ENCODE assay signal across 37 cellular contexts in genomic region chr10:80917636-80918035, GRCh38.
"Had no signal": no experiment of that assay in that cellular context is flagged by ENCODE, and none has a peak within 500 bp of the region (broad histone marks: within the 10 kb centered on the region; RNA-seq: fewer than 3 reads in every experiment).

No MANE protein-coding gene starts in this region.

- H3K36me3 ChIP-seq: ascending aorta, cardiac muscle cell, WERI-Rb-1 had no signal

- H2AFZ ChIP-seq: PC-9 had no signal

- H3K27me3 ChIP-seq: ascending aorta, cardiac muscle cell had no signal

- H3K4me2 ChIP-seq: PC-9 had no signal

- H3K9me3 Mint-ChIP-seq: activated CD4-positive, alpha-beta T cell treated with anti-CD3 and anti-CD28 coated beads, Interleukin-2, amount 10 ng/mL, durations not matched to agents 7 days and 5 days; activated naive CD4-positive, alpha-beta T cell treated with anti-CD3 and anti-CD28 coated beads, Interleukin-2, amount 50 U/mL, for 24 hours; activated naive CD8-positive, alpha-beta T cell treated with anti-CD3 and anti-CD28 coated beads, Interleukin-2, amount 10 ng/mL, durations not matched to agents 7 days and 5 days; activated T-cell treated with anti-CD3 and anti-CD28 coated beads, Interleukin-2, amount 50 U/mL, for 24 hours; activated T-helper 2 cell treated with anti-CD3 and anti-CD28 coated beads, Interferon-gamma antibody, Interleukin-2, Interleukin-4, amounts not matched to agents 10 μg/mL and 5 μg/mL and 100 μg/mL, durations not matched to agents 14 hours and 24 hours and 36 hours; central memory CD8-positive, alpha-beta T cell; IgD-negative memory B cell had no signal

- H3K36me3 Mint-ChIP-seq: activated naive CD4-positive, alpha-beta T cell treated with anti-CD3 and anti-CD28 coated beads, Interleukin-2, amount 50 U/mL, for 24 hours; activated naive CD8-positive, alpha-beta T cell treated with anti-CD3 and anti-CD28 coated beads, Interleukin-2, amount 10 ng/mL, durations not matched to agents 7 days and 5 days; IgD-negative memory B cell had no signal

- H3K4me1 Mint-ChIP-seq: activated CD4-positive, alpha-beta T cell treated with anti-CD3 and anti-CD28 coated beads for 36 hours; activated CD4-positive, alpha-beta T cell treated with anti-CD3 and anti-CD28 coated beads, Interleukin-2, amount 10 ng/mL, durations not matched to agents 7 days and 5 days; activated naive CD4-positive, alpha-beta T cell treated with anti-CD3 and anti-CD28 coated beads, Interleukin-2, amount 50 U/mL, for 24 hours; activated naive CD8-positive, alpha-beta T cell treated with anti-CD3 and anti-CD28 coated beads, Interleukin-2, amount 10 ng/mL, durations not matched to agents 7 days and 5 days; central memory CD8-positive, alpha-beta T cell; IgD-negative memory B cell had no signal

- H3K27ac Mint-ChIP-seq: activated CD4-positive, alpha-beta T cell treated with anti-CD3 and anti-CD28 coated beads for 36 hours; activated CD4-positive, alpha-beta T cell treated with anti-CD3 and anti-CD28 coated beads, Interleukin-2, amount 10 ng/mL, durations not matched to agents 7 days and 5 days; activated CD8-positive, alpha-beta T cell treated with anti-CD3 and anti-CD28 coated beads, Interleukin-2, amount 10 ng/mL, durations not matched to agents 7 days and 5 days; activated naive CD4-positive, alpha-beta T cell treated with anti-CD3 and anti-CD28 coated beads, Interleukin-2, amount 50 U/mL, for 24 hours; activated naive CD8-positive, alpha-beta T cell treated with anti-CD3 and anti-CD28 coated beads, Interleukin-2, amount 10 ng/mL, durations not matched to agents 7 days and 5 days; activated T-cell treated with anti-CD3 and anti-CD28 coated beads, Interleukin-2, amount 50 U/mL, for 24 hours; activated T-helper 2 cell treated with anti-CD3 and anti-CD28 coated beads, Interferon-gamma antibody, Interleukin-2, Interleukin-4, amounts not matched to agents 10 μg/mL and 5 μg/mL and 100 μg/mL, durations not matched to agents 14 hours and 24 hours and 36 hours; IgD-negative memory B cell had no signal

- ATAC-seq: activated CD4-positive, alpha-beta T cell treated with anti-CD3 and anti-CD28 coated beads for 36 hours; activated CD4-positive, CD25-positive, alpha-beta regulatory T cell treated with anti-CD3 and anti-CD28 coated beads, Interleukin-2, amount 50 U/mL, for 24 hours; activated CD8-positive, alpha-beta T cell treated with anti-CD3 and anti-CD28 coated beads, Interleukin-2, amount 10 ng/mL, durations not matched to agents 7 days and 5 days had no signal

- H3K4me3 Mint-ChIP-seq: activated CD4-positive, alpha-beta T cell treated with anti-CD3 and anti-CD28 coated beads for 36 hours; activated CD4-positive, alpha-beta T cell treated with anti-CD3 and anti-CD28 coated beads, Interleukin-2, amount 10 ng/mL, durations not matched to agents 7 days and 5 days; activated CD8-positive, alpha-beta T cell treated with anti-CD3 and anti-CD28 coated beads, Interleukin-2, amount 10 ng/mL, durations not matched to agents 7 days and 5 days; activated naive CD4-positive, alpha-beta T cell treated with anti-CD3 and anti-CD28 coated beads, Interleukin-2, amount 50 U/mL, for 24 hours; activated naive CD8-positive, alpha-beta T cell treated with anti-CD3 and anti-CD28 coated beads, Interleukin-2, amount 10 ng/mL, durations not matched to agents 7 days and 5 days; activated T-cell treated with anti-CD3 and anti-CD28 coated beads, Interleukin-2, amount 50 U/mL, for 24 hours; central memory CD8-positive, alpha-beta T cell; IgD-negative memory B cell had no signal

- H3K27me3 Mint-ChIP-seq: activated CD4-positive, alpha-beta T cell treated with anti-CD3 and anti-CD28 coated beads, Interleukin-2, amount 10 ng/mL, durations not matched to agents 7 days and 5 days had no signal

- H3K27ac ChIP-seq: ascending aorta, cardiac muscle cell, coronary artery, PC-9, WERI-Rb-1 had no signal

- H3K4me3 ChIP-seq: ascending aorta, cardiac muscle cell, coronary artery, PC-9 had no signal

- H3K4me1 ChIP-seq: ascending aorta had no signal

- FAIRE-seq: RCC 7860 had no signal

- H3K9me3 ChIP-seq: ascending aorta had no signal

- DNase-seq: activated CD4-positive, alpha-beta T cell treated with anti-CD3 and anti-CD28 coated beads for 36 hours; activated CD4-positive, alpha-beta T cell treated with anti-CD3 and anti-CD28 coated beads, Interleukin-2, amount 10 ng/mL, durations not matched to agents 7 days and 5 days; activated CD4-positive, alpha-beta T cell treated with anti-CD3 and anti-CD28 coated beads, Interleukin-2, amount 50 U/mL, for 48 hours; activated CD8-positive, alpha-beta T cell treated with anti-CD3 and anti-CD28 coated beads, Interleukin-2, amount 10 ng/mL, durations not matched to agents 7 days and 5 days; activated gamma-delta T cell; activated naive CD4-positive, alpha-beta T cell treated with Interleukin-2 at 50 U/mL for 16 hours; activated naive CD8-positive, alpha-beta T cell treated with anti-CD3 and anti-CD28 coated beads, Interleukin-2, amount 10 ng/mL, durations not matched to agents 7 days and 5 days; activated T-cell treated with anti-CD3 and anti-CD28 coated beads, Interleukin-2, amount 50 U/mL, for 24 hours; amygdala; Kasumi-1; KG1; MM.1S; MV-4-11; NCI-H1092; NCI-H1417 treated with DMSO at 0.1 percent for 48 hours; NCI-H187 treated with DMSO at 0.1 percent for 48 hours; NCI-H2081; NCI-H226; NCI-H446 treated with DMSO at 0.1 percent for 48 hours; NCI-H748 treated with DMSO at 0.1 percent for 48 hours; NK-92 treated with Interleukin-12 subunit alpha and Interleukin-12 subunit beta, amount 100 ng/mL, for 24 hours; PC-9; Right ventricle myocardium superior; SW 1271; T-helper 1 cell; T-helper 2 cell; T-helper 9 cell; WERI-Rb-1 had no signal
